16 cellular contexts compared by ENCODE assay signal in genomic region chr1:160657477-160657820, GRCh38. TPM values are rescaled to one million over a fixed set of nuclear protein-coding genes. Genes with fewer than 3 reads are reported as not detected.
DNase-seq lines count a peak whose midpoint lies in the region; ATAC-seq and TF ChIP-seq lines count a peak whose summit lies in the region.
"Had no signal": no experiment of that assay in that cellular context is flagged by ENCODE, and none has a peak within 500 bp of the region (broad histone marks: within the 10 kb centered on the region; RNA-seq: fewer than 3 reads in every experiment).

No MANE protein-coding gene starts in this region.

- intact Hi-C loops in activated CD8-positive, alpha-beta T cell treated with anti-CD3 and anti-CD28 coated beads for 36 hours (cut with micrococcal nuclease): no loop called here
- intact Hi-C loops in ascending aorta (cut with DNase I): no loop called here

- H3K36me3 Mint-ChIP-seq in activated CD4-positive, alpha-beta T cell treated with anti-CD3 and anti-CD28 coated beads, Interleukin-2, amount 10 ng/mL, durations not matched to agents 7 days and 5 days (ENCODE audit: low read depth): peaks cover 24% of the 10 kb centered on the region
- H3K36me3 Mint-ChIP-seq in activated CD8-positive, alpha-beta T cell treated with anti-CD3 and anti-CD28 coated beads for 36 hours (ENCODE audit: low read depth): peaks cover 9% of the 10 kb centered on the region

- no peak overlapping the region for H4K8ac ChIP-seq in mesendoderm (ENCODE audit: low read depth, low read length)

- H3K79me1 ChIP-seq in mesendoderm (ENCODE audit: low read length): no peaks in the 10 kb centered on the region

- H3K4me2 ChIP-seq in mesendoderm (ENCODE audit: low read length): no peak overlapping the region
- H3K4me2 ChIP-seq: A549 had no signal

- H3K27me3 ChIP-seq in mesendoderm (ENCODE audit: insufficient read depth, low read length, poor library complexity) (no peaks in the 10 kb centered on the region), ascending aorta (no peaks in the 10 kb centered on the region)
- H3K27me3 ChIP-seq: body of pancreas, thyroid gland had no signal

- CTCF ChIA-PET in activated CD4-positive, alpha-beta T cell treated with anti-CD3 and anti-CD28 coated beads, Interleukin-2, amount 10 ng/mL, durations not matched to agents 7 days and 5 days (lab: Charles Lee): interaction anchor here (1.1 to 2.1 kb wide), 2 partner anchors 24 to 110 kb away, joined by 3 to 7 read pairs; no protein-coding TSS in a partner anchor
- CTCF ChIA-PET in activated CD8-positive, alpha-beta T cell treated with anti-CD3 and anti-CD28 coated beads for 36 hours (lab: Charles Lee): interaction anchor here (1.4 kb wide), 2 partner anchors 45 to 67 kb away, joined by 3 read pairs; no protein-coding TSS in a partner anchor

- no peaks in the 10 kb centered on the region for H3K36me3 ChIP-seq in mesendoderm (ENCODE audit: control insufficient read depth, insufficient read depth, low read length)
- H3K36me3 ChIP-seq in ascending aorta: no peaks in the 10 kb centered on the region
- H3K36me3 ChIP-seq: thyroid gland had no signal

- peaks cover 11% of the 10 kb centered on the region for H3K9me3 Mint-ChIP-seq in activated CD4-positive, alpha-beta T cell treated with anti-CD3 and anti-CD28 coated beads, Interleukin-2, amount 10 ng/mL, durations not matched to agents 7 days and 5 days
- H3K9me3 Mint-ChIP-seq in activated CD8-positive, alpha-beta T cell treated with anti-CD3 and anti-CD28 coated beads for 36 hours: peaks cover 10% of the 10 kb centered on the region

- peak overlapping the region; percentile 44 for H3K9ac ChIP-seq in mesendoderm (ENCODE audit: low read length)

- no peaks in the 10 kb centered on the region for H3K9me3 ChIP-seq in ascending aorta
- H3K9me3 ChIP-seq: body of pancreas, thyroid gland had no signal

- no peaks in the 10 kb centered on the region for H3K79me2 ChIP-seq in mesendoderm (ENCODE audit: control insufficient read depth, insufficient read depth, low read length)

- peak overlapping the region; percentile 33 for H3K23ac ChIP-seq in mesendoderm (ENCODE audit: low read length)

- peak overlapping the region; percentile 65 for H2AK5ac ChIP-seq in mesendoderm (ENCODE audit: low read length)

- ATAC-seq in activated CD8-positive, alpha-beta T cell treated with anti-CD3 and anti-CD28 coated beads for 36 hours: no peak
- no peak for ATAC-seq in HG02970 (IDR thresholded peaks at IDR 0.05; ENCODE audit: low FRiP score, unreplicated experiment)
- ATAC-seq: A549, body of pancreas had no signal

- peak overlapping the region; percentile 55 for H3K27ac Mint-ChIP-seq in activated CD4-positive, alpha-beta T cell treated with anti-CD3 and anti-CD28 coated beads, Interleukin-2, amount 10 ng/mL, durations not matched to agents 7 days and 5 days
- H3K27ac Mint-ChIP-seq in activated CD8-positive, alpha-beta T cell treated with anti-CD3 and anti-CD28 coated beads for 36 hours: peak overlapping the region; percentile 50

- peaks cover 65% of the 10 kb centered on the region for H3K4me1 Mint-ChIP-seq in activated CD4-positive, alpha-beta T cell treated with anti-CD3 and anti-CD28 coated beads, Interleukin-2, amount 10 ng/mL, durations not matched to agents 7 days and 5 days
- H3K4me1 Mint-ChIP-seq in activated CD8-positive, alpha-beta T cell treated with anti-CD3 and anti-CD28 coated beads for 36 hours (ENCODE audit: low read depth): peaks cover 44% of the 10 kb centered on the region

- peak overlapping the region; percentile 96 for H2BK120ac ChIP-seq in mesendoderm (ENCODE audit: low read depth, low read length)

- H3K4me3 ChIP-seq in mesendoderm (ENCODE audit: low read length): no peak overlapping the region
- no peak overlapping the region for H3K4me3 ChIP-seq in ascending aorta
- H3K4me3 ChIP-seq: A549, body of pancreas, thyroid gland had no signal

- H4K5ac ChIP-seq in mesendoderm (ENCODE audit: low read length): peak overlapping the region; percentile 42

- peak overlapping the region; percentile 79 for H3K56ac ChIP-seq in mesendoderm (ENCODE audit: low read length)

- no peak for TF ChIP-seq CTCF in activated CD8-positive, alpha-beta T cell treated with anti-CD3 and anti-CD28 coated beads for 36 hours (IDR thresholded peaks at IDR 0.05)
- no peak for TF ChIP-seq CTCF in ascending aorta (IDR thresholded peaks at IDR 0.05)

- H2BK5ac ChIP-seq in mesendoderm (ENCODE audit: low read length): peak overlapping the region; percentile 96

- no peak for DNase-seq in activated CD4-positive, alpha-beta T cell treated with anti-CD3 and anti-CD28 coated beads, Interleukin-2, amount 10 ng/mL, durations not matched to agents 7 days and 5 days
- no peak for DNase-seq in activated CD4-positive, alpha-beta T cell treated with anti-CD3 and anti-CD28 coated beads, Interleukin-2, amount 50 U/mL, for 4 hours
- DNase-seq in LHCN-M2 (ENCODE audit: low read depth) (peak; percentile 29), mesendoderm (no peak), ascending aorta (ENCODE audit: low spot score in 2 of 2) (no peak), NCI-H2227 treated with DMSO at 0.1 percent for 48 hours (lab: John Stamatoyannopoulos, UW) (no peak)
- no peak for DNase-seq in activated CD8-positive, alpha-beta T cell treated with anti-CD3 and anti-CD28 coated beads for 36 hours
- DNase-seq: activated CD8-positive, alpha-beta memory T cell treated with anti-CD3 and anti-CD28 coated beads, Interleukin-2, amount 50 U/mL, for 48 hours; body of pancreas; DMS 273 treated with DMSO at 0.1 percent for 48 hours; NCI-H1417 treated with DMSO at 0.1 percent for 48 hours; NCI-H524; stimulated activated CD4-positive, alpha-beta T cell treated with anti-CD3 and anti-CD28 coated beads, Interleukin-15, amount 100 ng/mL, for 24 hours; thyroid gland had no signal

- H3K27me3 Mint-ChIP-seq in activated CD4-positive, alpha-beta T cell treated with anti-CD3 and anti-CD28 coated beads, Interleukin-2, amount 10 ng/mL, durations not matched to agents 7 days and 5 days: no peaks in the 10 kb centered on the region
- no peaks in the 10 kb centered on the region for H3K27me3 Mint-ChIP-seq in activated CD8-positive, alpha-beta T cell treated with anti-CD3 and anti-CD28 coated beads for 36 hours

- WGBS in mesendoderm (ENCODE audit: extremely low coverage, insufficient coverage, low lambda C conversion rate): no CpG with 5 or more reads among the region's 2 CpGs

- peak overlapping the region; percentile 93 for H2BK15ac ChIP-seq in mesendoderm (replicated peaks; ENCODE audit: low read depth)

- POLR2A ChIA-PET in activated CD4-positive, alpha-beta T cell treated with anti-CD3 and anti-CD28 coated beads, Interleukin-2, amount 10 ng/mL, durations not matched to agents 7 days and 5 days (lab: Charles Lee): no interaction called here
- POLR2A ChIA-PET in activated CD8-positive, alpha-beta T cell treated with anti-CD3 and anti-CD28 coated beads for 36 hours (lab: Charles Lee): no interaction called here

- peak overlapping the region; percentile 98 for H3K4ac ChIP-seq in mesendoderm (ENCODE audit: low read depth, low read length)

- H3K18ac ChIP-seq in mesendoderm (ENCODE audit: low read length): peak overlapping the region; percentile 96

- no peak overlapping the region for H3K4me3 Mint-ChIP-seq in activated CD4-positive, alpha-beta T cell treated with anti-CD3 and anti-CD28 coated beads, Interleukin-2, amount 10 ng/mL, durations not matched to agents 7 days and 5 days
- no peak overlapping the region for H3K4me3 Mint-ChIP-seq in activated CD8-positive, alpha-beta T cell treated with anti-CD3 and anti-CD28 coated beads for 36 hours

- H3K27ac ChIP-seq in mesendoderm (ENCODE audit: low read depth, low read length) (peak overlapping the region; percentile 92), ascending aorta (no peak overlapping the region)
- H3K27ac ChIP-seq: A549, body of pancreas, thyroid gland had no signal

- H3K4me1 ChIP-seq in mesendoderm (ENCODE audit: control insufficient read depth, low read depth, low read length) (peaks cover 14% of the 10 kb centered on the region), ascending aorta (no peaks in the 10 kb centered on the region)
- H3K4me1 ChIP-seq: A549, body of pancreas, thyroid gland had no signal

RNA-seq across cellular contexts. Expression of gene SLAMF1, which starts 10.6 kb away (rescaled TPM):
- total RNA-seq in activated CD4-positive, alpha-beta T cell treated with anti-CD3 and anti-CD28 coated beads, Interleukin-2, amount 10 ng/mL, durations not matched to agents 7 days and 5 days: 10 to 100 TPM; 70.4 to 70.6 TPM
- 0.38 TPM in 1 of 2 replicates, not detected in the other for total RNA-seq in LHCN-M2 (2014; rRNA removed)
- 0.09 TPM for polyA plus RNA-seq in LHCN-M2 (2012)
- total RNA-seq in activated CD8-positive, alpha-beta T cell treated with anti-CD3 and anti-CD28 coated beads for 36 hours: 10 to 100 TPM; 65.9 to 67.8 TPM
- polyA plus RNA-seq in mesendoderm (2013, experiment 1 of 2): 0.10 TPM
- 0.11 TPM for polyA plus RNA-seq in mesendoderm (2013, experiment 2 of 2)
- total RNA-seq in ascending aorta: not detected
- total RNA-seq: body of pancreas had no signal
- polyA plus RNA-seq: A549 had no signal

RNA-seq across cellular contexts. Expression of gene CD48, which starts 54.2 kb away (rescaled TPM):
- total RNA-seq in activated CD4-positive, alpha-beta T cell treated with anti-CD3 and anti-CD28 coated beads, Interleukin-2, amount 10 ng/mL, durations not matched to agents 7 days and 5 days: 100 to 1,000 TPM; 294 to 309 TPM
- total RNA-seq in LHCN-M2 (2014; rRNA removed) (not detected in 2 replicates), ascending aorta (not detected)
- polyA plus RNA-seq in LHCN-M2 (2012): not detected
- total RNA-seq in activated CD8-positive, alpha-beta T cell treated with anti-CD3 and anti-CD28 coated beads for 36 hours: 100 to 1,000 TPM; 379 to 388 TPM
- polyA plus RNA-seq in mesendoderm (2013, experiment 1 of 2): 2.5 TPM
- polyA plus RNA-seq in mesendoderm (2013, experiment 2 of 2): 2.7 TPM
- polyA plus RNA-seq: A549 had no signal

Comparison
In these comparisons a context has a peak if more than half of its experiments do, and no peak if none do; other contexts are left out.
1. RNA of gene SLAMF1, which starts 10.6 kb away (total RNA-seq): 70.4 to 70.6 TPM in activated CD4-positive, alpha-beta T cell treated with anti-CD3 and anti-CD28 coated beads, Interleukin-2, amount 10 ng/mL, durations not matched to agents 7 days and 5 days and 65.9 to 67.8 TPM in activated CD8-positive, alpha-beta T cell treated with anti-CD3 and anti-CD28 coated beads for 36 hours; 0.38 TPM in LHCN-M2 and not detected in ascending aorta (single experiment); every median in the first group is over 10 times any median in the second.
2. RNA of gene CD48, which starts 54.2 kb away (total RNA-seq): 379 to 388 TPM in activated CD8-positive, alpha-beta T cell treated with anti-CD3 and anti-CD28 coated beads for 36 hours and 294 to 309 TPM in activated CD4-positive, alpha-beta T cell treated with anti-CD3 and anti-CD28 coated beads, Interleukin-2, amount 10 ng/mL, durations not matched to agents 7 days and 5 days; not detected in LHCN-M2 and not detected in ascending aorta (single experiment); every median in the first group is over 100 times any median in the second.